In the genomic region with DNA sequence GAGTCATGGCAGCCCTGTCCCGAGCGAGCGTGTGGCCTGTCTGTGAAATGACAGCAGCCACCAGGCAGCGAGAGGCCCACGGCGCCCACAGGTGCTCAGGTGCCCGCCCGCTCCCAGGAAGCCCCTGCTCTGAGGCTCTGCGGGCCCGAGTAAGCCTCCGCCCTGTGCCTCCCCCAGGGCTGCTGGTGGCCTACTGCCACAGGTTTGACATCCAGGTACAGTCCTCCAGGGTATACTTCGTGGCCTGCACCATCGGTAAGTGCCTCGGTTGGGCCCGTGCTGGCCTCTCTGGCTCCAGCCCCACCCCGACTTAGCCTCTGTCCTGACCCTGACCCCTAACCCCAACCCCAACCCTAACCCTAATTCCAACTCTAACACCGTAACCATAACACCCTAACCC, we compare ENCODE assay signal across 25 cellular contexts. TPM values are rescaled to one million over a fixed set of nuclear protein-coding genes. Genes with fewer than 3 reads are reported as not detected.
"Had no signal": no experiment of that assay in that cellular context is flagged by ENCODE, and none has a peak within 500 bp of the region (broad histone marks: within the 10 kb centered on the region; RNA-seq: fewer than 3 reads in every experiment).

No MANE protein-coding gene starts in this region.

- H3K4me1 Mint-ChIP-seq: activated naive CD8-positive, alpha-beta T cell treated with anti-CD3 and anti-CD28 coated beads for 36 hours; T-cell had no signal

- H3K4me3 ChIP-seq: SK-N-MC had no signal

- H3K27ac ChIP-seq: SK-N-MC, VCaP had no signal

- H3K4me3 Mint-ChIP-seq: activated CD8-positive, alpha-beta T cell treated with anti-CD3 and anti-CD28 coated beads, Interleukin-2, amount 10 ng/mL, durations not matched to agents 7 days and 5 days; activated naive CD4-positive, alpha-beta T cell treated with anti-CD3 and anti-CD28 coated beads for 36 hours; activated naive CD8-positive, alpha-beta T cell treated with anti-CD3 and anti-CD28 coated beads for 36 hours; activated T-cell treated with anti-CD3 and anti-CD28 coated beads, Interleukin-2, amount 50 U/mL, for 24 hours; activated T-helper 1 cell treated with anti-CD3 and anti-CD28 coated beads, Interleukin-12 subunit alpha, Interleukin-12 subunit beta, Interleukin-2, Interleukin-4 antibody, amounts not matched to agents 30 ng/mL and 10 ng/mL and 1 ng/mL, durations not matched to agents 14 hours and 24 hours and 36 hours; T-cell had no signal

- H3K36me3 Mint-ChIP-seq: T-cell had no signal

- DNase-seq: activated CD4-positive, CD25-positive, alpha-beta regulatory T cell; activated CD8-positive, alpha-beta T cell treated with anti-CD3 and anti-CD28 coated beads, Interleukin-2, amount 10 ng/mL, durations not matched to agents 7 days and 5 days; activated effector memory CD4-positive, alpha-beta T cell treated with Interleukin-2 at 50 U/mL for 16 hours; activated naive CD4-positive, alpha-beta T cell treated with anti-CD3 and anti-CD28 coated beads for 36 hours; activated naive CD8-positive, alpha-beta T cell treated with anti-CD3 and anti-CD28 coated beads for 36 hours; activated T-cell treated with anti-CD3 and anti-CD28 coated beads, Interleukin-2, amount 50 U/mL, for 24 hours; caudate nucleus; IMR-90; KG1; NCI-H1048; NCI-H146; NCI-H187 treated with DMSO at 0.1 percent for 48 hours; NCI-H2171; NCI-H2227 treated with DMSO at 0.1 percent for 48 hours; NCI-H446 treated with DMSO at 0.1 percent for 48 hours; NCI-H524 treated with DMSO at 0.1 percent for 48 hours; NCI-H774; T-cell had no signal

- ATAC-seq: activated CD8-positive, alpha-beta T cell treated with anti-CD3 and anti-CD28 coated beads, Interleukin-2, amount 10 ng/mL, durations not matched to agents 7 days and 5 days; T-cell had no signal

- H3K27ac Mint-ChIP-seq: activated CD8-positive, alpha-beta T cell treated with anti-CD3 and anti-CD28 coated beads, Interleukin-2, amount 10 ng/mL, durations not matched to agents 7 days and 5 days; activated naive CD4-positive, alpha-beta T cell treated with anti-CD3 and anti-CD28 coated beads for 36 hours; activated T-cell treated with anti-CD3 and anti-CD28 coated beads, Interleukin-2, amount 50 U/mL, for 24 hours; activated T-helper 1 cell treated with anti-CD3 and anti-CD28 coated beads, Interleukin-12 subunit alpha, Interleukin-12 subunit beta, Interleukin-2, Interleukin-4 antibody, amounts not matched to agents 30 ng/mL and 10 ng/mL and 1 ng/mL, durations not matched to agents 14 hours and 24 hours and 36 hours; T-cell had no signal

- H3K27me3 Mint-ChIP-seq: activated naive CD8-positive, alpha-beta T cell treated with anti-CD3 and anti-CD28 coated beads for 36 hours; activated T-cell treated with anti-CD3 and anti-CD28 coated beads, Interleukin-2, amount 50 U/mL, for 24 hours; T-cell had no signal

RNA-seq across cellular contexts. Expression of gene TMPRSS9, which starts 15.0 kb away (rescaled TPM):
- total RNA-seq: activated CD8-positive, alpha-beta T cell treated with anti-CD3 and anti-CD28 coated beads, Interleukin-2, amount 10 ng/mL, durations not matched to agents 7 days and 5 days; activated naive CD4-positive, alpha-beta T cell treated with anti-CD3 and anti-CD28 coated beads for 36 hours; activated naive CD8-positive, alpha-beta T cell treated with anti-CD3 and anti-CD28 coated beads for 36 hours; activated T-helper 1 cell treated with anti-CD3 and anti-CD28 coated beads, Interleukin-12 subunit alpha, Interleukin-12 subunit beta, Interleukin-2, Interleukin-4 antibody, amounts not matched to agents 30 ng/mL and 10 ng/mL and 1 ng/mL, durations not matched to agents 14 hours and 24 hours and 36 hours; IMR-90; LHCN-M2; M059J; RPMI7951; T-cell; T-helper 2 cell treated with Interferon-gamma antibody and Interleukin-4, amounts not matched to agents 100 ng/mL and 5 ng/mL, for 36 hours had no signal
- polyA plus RNA-seq: IMR-90 had no signal

RNA-seq across cellular contexts. Expression of gene LINGO3, which starts 37.1 kb away (rescaled TPM):
- total RNA-seq: activated naive CD4-positive, alpha-beta T cell treated with anti-CD3 and anti-CD28 coated beads for 36 hours; IMR-90; LHCN-M2; M059J; RPMI7951 had no signal
- polyA plus RNA-seq: IMR-90 had no signal
